10 cellular contexts compared by ENCODE assay signal in genomic region chr17:39244016-39244599, GRCh38. TPM values are rescaled to one million over a fixed set of nuclear protein-coding genes. Genes with fewer than 3 reads are reported as not detected.
A peak's percentile ranks its signal among the peaks of the same experiment; 100 is the strongest.
DNase-seq lines count a peak whose midpoint lies in the region; ATAC-seq and TF ChIP-seq lines count a peak whose summit lies in the region.
"Had no signal": no experiment of that assay in that cellular context is flagged by ENCODE, and none has a peak within 500 bp of the region (broad histone marks: within the 10 kb centered on the region; RNA-seq: fewer than 3 reads in every experiment).

No MANE protein-coding gene starts in this region.

- DNase-seq in AG08395 (ENCODE audit: low spot score) (peak; percentile 15), GF-D8 (lab: John Stamatoyannopoulos, UW) (peak; percentile 48), left colon (no peak)
- DNase-seq in stimulated activated CD4-positive, alpha-beta T cell treated with anti-CD3 and anti-CD28 coated beads, Interleukin-2, amount 100 ng/mL, for 48 hours: no peak
- DNase-seq in stimulated activated CD8-positive, alpha-beta memory T cell treated with anti-CD3 and anti-CD28 coated beads, Interleukin-4, amount 100 ng/mL, for 48 hours: no peak

- intact Hi-C loops in left colon (cut with DNase I, micrococcal nuclease): loop anchor here in 1 of 2 donors (5.0 kb wide), 1 partner anchor 37 kb away; no protein-coding TSS in a partner anchor

- ATAC-seq in left colon: peak; percentile 1
- no peak for ATAC-seq in activated CD4-positive, CD25-positive, alpha-beta regulatory T cell treated with anti-CD3 and anti-CD28 coated beads, Interleukin-2, amount 50 U/mL, for 24 hours
- ATAC-seq in HG03280 (IDR thresholded peaks at IDR 0.05; ENCODE audit: unreplicated experiment): no peak

TF ChIP-seq in PFSK-1, 5 proteins besides CTCF, POLR2A, EP300 and RAD21:
- peak; percentile 9 for TF ChIP-seq FOXP2 (optimal IDR thresholded peaks at IDR 0.05; ENCODE audit: borderline replicate concordance, extremely low read depth, extremely low read length, insufficient read depth)
- no peak for TF ChIP-seq TAF1 (IDR thresholded peaks at IDR 0.05; ENCODE audit: borderline replicate concordance, insufficient read depth, low read length)
TF ChIP-seq in PFSK-1: peak in this region for 1.

RNA-seq across cellular contexts. Expression of gene STAC2, which starts 18.4 kb away (rescaled TPM):
- 2.1 TPM for polyA plus RNA-seq in PFSK-1 (2012; ENCODE audit: insufficient read length, low read depth)
- total RNA-seq in left colon: under 1 TPM in 1 of 2 donors, not detected in 1; 0.17 TPM
- total RNA-seq: CD4-positive, alpha-beta memory T cell; lung microvascular endothelial cell had no signal
- polyA plus RNA-seq: CD4-positive, alpha-beta memory T cell had no signal

RNA-seq across cellular contexts. Expression of gene RPL19, which starts 44.0 kb away (rescaled TPM):
- polyA plus RNA-seq in PFSK-1 (2012; ENCODE audit: insufficient read length, low read depth): 4,799 TPM
- 1,000 to 10,000 TPM; 1,376 to 1,435 TPM for total RNA-seq in left colon

RNA-seq across cellular contexts. Expression of gene CACNB1, which starts 46.6 kb away (rescaled TPM):
- 15.1 TPM for polyA plus RNA-seq in PFSK-1 (2012; ENCODE audit: insufficient read length, low read depth)
- 10 to 100 TPM; 12.7 to 16.1 TPM for total RNA-seq in left colon

Comparison
In these comparisons a context has a peak if more than half of its experiments do, and no peak if none do; other contexts are left out.
1. DNase-seq: peak in AG08395 (single experiment) and GF-D8 (single experiment); none in left colon (0 of 2), stimulated activated CD4-positive, alpha-beta T cell treated with anti-CD3 and anti-CD28 coated beads, Interleukin-2, amount 100 ng/mL, for 48 hours (0 of 2) and stimulated activated CD8-positive, alpha-beta memory T cell treated with anti-CD3 and anti-CD28 coated beads, Interleukin-4, amount 100 ng/mL, for 48 hours (single experiment).